ENCODE assay signal across 9 cellular contexts in genomic region chr2:131207839-131208238, GRCh38. TPM values are rescaled to one million over a fixed set of nuclear protein-coding genes. Genes with fewer than 3 reads are reported as not detected.
"Had no signal": no experiment of that assay in that cellular context is flagged by ENCODE, and none has a peak within 500 bp of the region (broad histone marks: within the 10 kb centered on the region; RNA-seq: fewer than 3 reads in every experiment).

No MANE protein-coding gene starts in this region.

RNA-seq across cellular contexts. Expression of gene POTEE, which starts 1.5 kb away (rescaled TPM):
- total RNA-seq: myocyte, osteoblast, stomach, subcutaneous adipose tissue, temporal lobe, thoracic aorta, tibial nerve, upper lobe of right lung, urinary bladder had no signal
- polyA plus RNA-seq: stomach, urinary bladder had no signal
